13 cellular contexts compared by ENCODE assay signal in genomic region chr10:74118794-74119193, GRCh38. TPM values are rescaled to one million over a fixed set of nuclear protein-coding genes. Genes with fewer than 3 reads are reported as not detected.
DNase-seq lines count a peak whose midpoint lies in the region; ATAC-seq and TF ChIP-seq lines count a peak whose summit lies in the region.
"Had no signal": no experiment of that assay in that cellular context is flagged by ENCODE, and none has a peak within 500 bp of the region (broad histone marks: within the 10 kb centered on the region; RNA-seq: fewer than 3 reads in every experiment).

No MANE protein-coding gene starts in this region.

- no peak overlapping the region for H4K5ac ChIP-seq in IMR-90 (ENCODE audit: low read depth, low read length)

- H3K9me3 Mint-ChIP-seq in mesothelial cell of epicardium, result no peaks in the 10 kb centered on the region

- peak overlapping the region; percentile 55 for H3K27ac Mint-ChIP-seq in mesothelial cell of epicardium

- no peak overlapping the region for H3K9ac ChIP-seq in IMR-90 (ENCODE audit: low read depth, low read length)

- no peaks in the 10 kb centered on the region for H3K9me3 ChIP-seq in IMR-90 (ENCODE audit: control insufficient read depth, insufficient read depth, low read length)
- H3K9me3 ChIP-seq: sigmoid colon had no signal

- H3K36me3 Mint-ChIP-seq in mesothelial cell of epicardium, result peaks cover 52% of the 10 kb centered on the region

- no peak overlapping the region for H4K8ac ChIP-seq in IMR-90 (ENCODE audit: low read depth in 2 of 2, low read length in 2 of 2)

- H3K23ac ChIP-seq in IMR-90 (ENCODE audit: low read depth, low read length), result no peak overlapping the region

- dilution Hi-C loops in IMR-90 (cut with HindIII; ENCODE audit: low sequenced_read_pairs, unreplicated experiment), result no loop called here

- H4K20me1 ChIP-seq in IMR-90 (ENCODE audit: insufficient read depth, low read length), result peaks cover 48% of the 10 kb centered on the region

- no peak overlapping the region for H2AK9ac ChIP-seq in IMR-90 (replicated peaks; ENCODE audit: low read depth, low read length, poor library complexity)

- H3K27me3 ChIP-seq in IMR-90 (ENCODE audit: control insufficient read depth, insufficient read depth, low read length) (no peaks in the 10 kb centered on the region), brain microvascular endothelial cell (replicated peaks) (no peaks in the 10 kb centered on the region)
- H3K27me3 ChIP-seq: hepatocyte, sigmoid colon had no signal

- WGBS in IMR-90 (ENCODE audit: extremely low coverage in 2 of 2, insufficient read length in 1 of 2), 2 experiments, result 95% methylated on average over 3 of the region's 3 CpGs; no CpG with 5 or more reads in 1 of the 2 experiments

- H3K27me3 Mint-ChIP-seq in mesothelial cell of epicardium (ENCODE audit: low read depth), result no peaks in the 10 kb centered on the region

- no peak for TF ChIP-seq RAD21 in IMR-90 (IDR thresholded peaks at IDR 0.05; ENCODE audit: low read length)

- H3K14ac ChIP-seq in IMR-90 (replicated peaks; ENCODE audit: low read depth, low read length), result no peak overlapping the region

- peaks cover 4% of the 10 kb centered on the region for H3K9me1 ChIP-seq in IMR-90 (ENCODE audit: insufficient read depth, low read length)

- peaks cover 13% of the 10 kb centered on the region for H3K4me1 ChIP-seq in IMR-90 (ENCODE audit: control insufficient read depth, insufficient read depth, low read length)

- no peak overlapping the region for H2BK15ac ChIP-seq in IMR-90 (ENCODE audit: low read depth, low read length)

- no peak overlapping the region for H2BK5ac ChIP-seq in IMR-90 (ENCODE audit: low read depth, low read length, poor library complexity, severe bottlenecking)

- intact Hi-C loops in IMR-90 (cut with micrococcal nuclease), result no loop called here

- CTCF ChIA-PET in IMR-90 (lab: Yijun Ruan, JAX), result interaction anchor here (1.1 kb wide), 1 partner anchor 20 kb away, joined by 3 read pairs; no protein-coding TSS in a partner anchor

- H3K79me1 ChIP-seq in IMR-90 (ENCODE audit: low read depth in 1 of 2, low read length in 2 of 2), result peaks cover 31 to 67% of the 10 kb centered on the region in 2 experiments; a peak in 3 of 4 replicates

- no peak overlapping the region for H3K27ac ChIP-seq in IMR-90 (ENCODE audit: insufficient read depth, low read length)
- peak overlapping the region; percentile 36 for H3K27ac ChIP-seq in brain microvascular endothelial cell
- H3K27ac ChIP-seq: hepatocyte had no signal

- H2AFZ ChIP-seq in IMR-90 (replicated peaks; ENCODE audit: low read length, poor library complexity), result no peak overlapping the region
- H2AFZ ChIP-seq: hepatocyte had no signal

- POLR2A ChIA-PET in IMR-90 (lab: Charles Lee; ENCODE audit: unreplicated experiment), result no interaction called here

- no peak overlapping the region for H3K56ac ChIP-seq in IMR-90 (ENCODE audit: extremely low read depth, insufficient read depth, low read length)

- ATAC-seq in IMR-90 (ENCODE audit: low read depth), result peak; percentile 19; the same call in 1 of the 2 replicates
- ATAC-seq in GM18498 (IDR thresholded peaks at IDR 0.05; ENCODE audit: unreplicated experiment), result no peak
- ATAC-seq in HG03342 (IDR thresholded peaks at IDR 0.05; ENCODE audit: unreplicated experiment), result no peak

- BruUV-seq in IMR-90 (replicated peaks; lab: Mats Ljungman, UMichigan), result no TSS peak

- no peak overlapping the region for H2AK5ac ChIP-seq in IMR-90 (ENCODE audit: low read depth, low read length)

- H3K36me3 ChIP-seq in IMR-90 (ENCODE audit: control insufficient read depth, insufficient read depth, low read length), result peaks cover 66% of the 10 kb centered on the region
- peaks cover 93% of the 10 kb centered on the region for H3K36me3 ChIP-seq in brain microvascular endothelial cell (replicated peaks)

- DNase-seq in AG20443 (ENCODE audit: low spot score) (peak; percentile 68), IMR-90 (no peak), brain microvascular endothelial cell (no peak), mesothelial cell of epicardium (ENCODE audit: low spot score in 2 of 2, unreplicated experiment in 2 of 2) (no peak), NCI-H1436 (lab: John Stamatoyannopoulos, UW) (no peak), DMS79 (lab: John Stamatoyannopoulos, UW) (no peak)
- DNase-seq: DND-41, NCI-H1105, sigmoid colon, substantia nigra had no signal

- TF ChIP-seq CTCF in IMR-90 (conservative IDR thresholded peaks at IDR 0.05; ENCODE audit: low read depth, low read length) (no peak), brain microvascular endothelial cell (IDR thresholded peaks at IDR 0.05; ENCODE audit: low read depth, low read length, missing control alignments) (no peak), mesothelial cell of epicardium (IDR thresholded peaks at IDR 0.05; ENCODE audit: unreplicated experiment) (no peak)

- no peak overlapping the region for H3K18ac ChIP-seq in IMR-90 (ENCODE audit: low read depth, low read length)

- H2BK120ac ChIP-seq in IMR-90 (ENCODE audit: low read depth, low read length), result no peak overlapping the region

- no peak overlapping the region for H3K4me2 ChIP-seq in IMR-90 (ENCODE audit: low read depth, low read length)
- H3K4me2 ChIP-seq: hepatocyte had no signal

- no peak overlapping the region for H3K4ac ChIP-seq in IMR-90 (ENCODE audit: low read depth, low read length)

- H3K4me3 ChIP-seq in IMR-90 (ENCODE audit: insufficient read depth, low read depth, low read length), result no peak overlapping the region
- no peak overlapping the region for H3K4me3 ChIP-seq in brain microvascular endothelial cell (ENCODE audit: low read depth, low read length)
- H3K4me3 ChIP-seq: hepatocyte, sigmoid colon had no signal

- H3K4me3 Mint-ChIP-seq in mesothelial cell of epicardium, result no peak overlapping the region

- no peak for TF ChIP-seq POLR2A in IMR-90 (IDR thresholded peaks at IDR 0.05; ENCODE audit: low read depth, low read length)

- H2BK20ac ChIP-seq in IMR-90 (ENCODE audit: low read depth, low read length), result no peak overlapping the region

- H3K4me1 Mint-ChIP-seq in mesothelial cell of epicardium, result peaks cover 8% of the 10 kb centered on the region

- H4K91ac ChIP-seq in IMR-90 (ENCODE audit: insufficient read depth, low read depth, low read length), result no peak overlapping the region

- in situ Hi-C loops in IMR-90 (cut with MboI; ENCODE audit: low sequenced_read_pairs), result no loop called here
- in situ Hi-C loops in brain microvascular endothelial cell (cut with HindIII; ENCODE audit: low pct_ligation_motif_present, low sequenced_read_pairs), result no loop called here

TF ChIP-seq in IMR-90, 13 proteins besides CTCF, POLR2A, EP300 and RAD21:
- TF ChIP-seq NFE2L2 (IDR thresholded peaks at IDR 0.05; ENCODE audit: low read depth, low read length) (no peak), CEBPB (IDR thresholded peaks at IDR 0.05; ENCODE audit: low read depth, low read length) (no peak), MXI1 (IDR thresholded peaks at IDR 0.05; ENCODE audit: borderline replicate concordance, low read depth, low read length) (no peak), RCOR1 (IDR thresholded peaks at IDR 0.05; ENCODE audit: insufficient replicate concordance, low read length) (no peak), ELK1 (IDR thresholded peaks at IDR 0.05; ENCODE audit: borderline replicate concordance, low read depth, low read length) (no peak), USF2 (IDR thresholded peaks at IDR 0.05; ENCODE audit: low read depth, low read length) (no peak), RFX5 (IDR thresholded peaks at IDR 0.05; ENCODE audit: low read depth, low read length) (no peak), MAFK (IDR thresholded peaks at IDR 0.05; ENCODE audit: low read depth, low read length) (no peak), SMC3 (IDR thresholded peaks at IDR 0.05; ENCODE audit: low read depth, low read length) (no peak), CHD1 (IDR thresholded peaks at IDR 0.05; ENCODE audit: low read depth, low read length) (no peak), BHLHE40 (IDR thresholded peaks at IDR 0.05; ENCODE audit: low read depth, low read length) (no peak), FOS (IDR thresholded peaks at IDR 0.05; ENCODE audit: low read depth, low read length) (no peak), MAZ (IDR thresholded peaks at IDR 0.05; ENCODE audit: borderline replicate concordance, low read depth, low read length) (no peak)

RNA-seq across cellular contexts. Expression of gene AP3M1, which starts 31.8 kb away (rescaled TPM):
- total RNA-seq in IMR-90 (2012; rRNA removed), result 46.4 and 50.8 TPM in 2 replicates
- polyA plus RNA-seq in IMR-90 (2012; rRNA removed), result 21.6 and 26.6 TPM in 2 replicates
- 5.7 and 10.3 TPM in 2 replicates for polyA plus RNA-seq in IMR-90 (2012; cell fraction: cytosol; rRNA removed)
- polyA plus RNA-seq in IMR-90 (2012; cell fraction: nucleus; rRNA removed; ENCODE audit: low replicate concordance), result 3.2 and 22.1 TPM in 2 replicates
- total RNA-seq in mesothelial cell of epicardium, result 47.6 to 49.4 TPM (median 48.7 TPM) in 3 replicates

RNA-seq across cellular contexts. Expression of gene ADK, which starts 32.2 kb away (rescaled TPM):
- 40.9 and 50.8 TPM in 2 replicates for total RNA-seq in IMR-90 (2012; rRNA removed)
- polyA plus RNA-seq in IMR-90 (2012; rRNA removed), result 24.0 and 30.6 TPM in 2 replicates
- 6.3 and 10.5 TPM in 2 replicates for polyA plus RNA-seq in IMR-90 (2012; cell fraction: cytosol; rRNA removed)
- 2.0 and 9.9 TPM in 2 replicates for polyA plus RNA-seq in IMR-90 (2012; cell fraction: nucleus; rRNA removed; ENCODE audit: low replicate concordance)
- total RNA-seq in mesothelial cell of epicardium, result 25.0 to 26.2 TPM (median 26.2 TPM) in 3 replicates
